In the genomic region with DNA sequence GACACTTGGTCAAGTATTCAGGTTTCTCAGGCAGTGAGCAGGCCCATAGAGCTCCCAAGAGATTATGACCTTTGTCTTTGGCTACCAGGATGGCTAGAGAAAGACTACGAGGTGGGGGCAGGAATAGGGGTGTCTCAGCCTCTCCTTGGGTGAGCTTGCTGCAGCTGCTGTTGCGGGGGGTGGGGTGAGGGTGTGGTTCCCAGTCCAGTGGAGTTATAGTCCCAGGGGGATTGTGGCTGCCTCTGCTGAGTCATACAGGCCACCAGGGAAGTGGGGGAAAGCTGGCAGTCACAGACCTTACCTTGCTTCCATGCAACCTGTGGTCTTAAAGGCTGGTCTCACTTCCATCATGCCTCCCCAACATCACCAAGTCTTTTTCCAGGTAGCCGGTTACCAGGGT, we compare ENCODE assay signal across 11 cellular contexts. TPM values are rescaled to one million over a fixed set of nuclear protein-coding genes. Genes with fewer than 3 reads are reported as not detected.
A peak's percentile ranks its signal among the peaks of the same experiment; 100 is the strongest.
DNase-seq lines count a peak whose midpoint lies in the region; ATAC-seq, FAIRE-seq and TF ChIP-seq lines count a peak whose summit lies in the region.
"Had no signal": no experiment of that assay in that cellular context is flagged by ENCODE, and none has a peak within 500 bp of the region (broad histone marks: within the 10 kb centered on the region; RNA-seq: fewer than 3 reads in every experiment).

No MANE protein-coding gene starts in this region.

- H3K36me3 ChIP-seq in RWPE2 (ENCODE audit: low read depth) (peaks cover 6% of the 10 kb centered on the region; the same call in 1 of the 2 replicates), mesendoderm (ENCODE audit: control insufficient read depth, insufficient read depth, low read length) (no peaks in the 10 kb centered on the region)

- ATAC-seq in A549 (no peak), GM18909 (IDR thresholded peaks at IDR 0.05; ENCODE audit: poor library complexity, unreplicated experiment) (peak; percentile 75), HG02981 (IDR thresholded peaks at IDR 0.05; ENCODE audit: unreplicated experiment) (peak; percentile 75), RWPE2 (ENCODE audit: low read depth) (no peak)

- no peak overlapping the region for H3K4me3 ChIP-seq in A549
- H3K4me3 ChIP-seq in RWPE2 (ENCODE audit: severe bottlenecking), result no peak overlapping the region
- no peak overlapping the region for H3K4me3 ChIP-seq in mesendoderm (ENCODE audit: low read length)

- no peak overlapping the region for H2BK5ac ChIP-seq in mesendoderm (ENCODE audit: low read length)

- H3K56ac ChIP-seq in mesendoderm (ENCODE audit: low read length), result no peak overlapping the region

- no peak overlapping the region for H4K8ac ChIP-seq in mesendoderm (ENCODE audit: low read depth, low read length)

- H3K9me3 ChIP-seq in A549 (peaks cover 3% of the 10 kb centered on the region; the same call in 1 of the 3 replicates), RWPE2 (ENCODE audit: severe bottlenecking) (peaks cover 5% of the 10 kb centered on the region)

- DNase-seq in A549 (ENCODE audit: low read depth in 1 of 2, low spot score in 1 of 2), result peak in 1 of 2 experiments; percentile 28
- peak; percentile 32 for DNase-seq in RWPE2 (ENCODE audit: low spot score)
- DNase-seq in amygdala (lab: John Stamatoyannopoulos, UW), result no peak
- DNase-seq in activated CD4-positive, CD25-positive, alpha-beta regulatory T cell (lab: John Stamatoyannopoulos, UW), result no peak
- DNase-seq in mesendoderm, result no peak
- no peak for DNase-seq in GM19240 (ENCODE audit: insufficient read length, low spot score)
- DNase-seq: activated T-cell treated with anti-CD3 and anti-CD28 coated beads, Interleukin-2, amount 50 U/mL, for 48 hours; CD4-positive, CD25-positive, alpha-beta regulatory T cell; stimulated activated CD4-positive, alpha-beta T cell treated with anti-CD3 and anti-CD28 coated beads, Interleukin-2, amount 100 ng/mL, for 48 hours had no signal

- H3K23ac ChIP-seq in mesendoderm (ENCODE audit: low read length), result no peak overlapping the region

- no peak overlapping the region for H4K5ac ChIP-seq in mesendoderm (ENCODE audit: low read length)

- POLR2A ChIA-PET in A549 (lab: Yijun Ruan, JAX), result interaction anchor here (1.1 kb wide), 1 partner anchor 32 kb away, joined by 4 read pairs; the partner anchor contains the start of gene ATP2C1

- H3K79me1 ChIP-seq in mesendoderm (ENCODE audit: low read length), result peaks cover 18% of the 10 kb centered on the region

- H3K4ac ChIP-seq in mesendoderm (ENCODE audit: low read depth, low read length), result no peak overlapping the region

- TF ChIP-seq RAD21 in A549 (conservative IDR thresholded peaks at IDR 0.05 in 1 of 2, IDR thresholded peaks at IDR 0.05 in 1 of 2), result no peak

- H2BK120ac ChIP-seq in mesendoderm (ENCODE audit: low read depth, low read length), result no peak overlapping the region

- H2AK5ac ChIP-seq in mesendoderm (ENCODE audit: low read length), result no peak overlapping the region

- CTCF ChIA-PET in A549 (lab: Yijun Ruan, JAX), result no interaction called here

- no peak for TF ChIP-seq POLR2A in A549 (IDR thresholded peaks at IDR 0.05; ENCODE audit: low read length)

- no peak for FAIRE-seq in A549 (lab: Jason Lieb, UNC)

- no peak overlapping the region for H3K9ac ChIP-seq in mesendoderm (ENCODE audit: low read length)

- 53% methylated on average over 2 of the region's 3 CpGs for WGBS in A549 (ENCODE audit: missing lambda C conversion rate)
- no CpG with 5 or more reads among the region's 3 CpGs for WGBS in mesendoderm (ENCODE audit: extremely low coverage, insufficient coverage, low lambda C conversion rate)

- no peak overlapping the region for H3K18ac ChIP-seq in mesendoderm (ENCODE audit: low read length)

- H3K4me1 ChIP-seq in A549 (peaks cover 21% of the 10 kb centered on the region), RWPE2 (ENCODE audit: insufficient read depth, poor library complexity, severe bottlenecking) (no peaks in the 10 kb centered on the region), mesendoderm (ENCODE audit: control insufficient read depth, low read depth, low read length) (no peaks in the 10 kb centered on the region)

- TF ChIP-seq CTCF in A549 (IDR thresholded peaks at IDR 0.05) (no peak), RWPE2 (IDR thresholded peaks at IDR 0.05; ENCODE audit: poor library complexity, severe bottlenecking) (no peak)

- no peak for TF ChIP-seq EP300 in A549 (IDR thresholded peaks at IDR 0.05)

- peak overlapping the region; percentile 49 for H3K4me2 ChIP-seq in A549
- H3K4me2 ChIP-seq in mesendoderm (ENCODE audit: low read length), result no peak overlapping the region

- peak overlapping the region; percentile 59 to 64; a peak in 4 of 6 replicates for H3K27ac ChIP-seq in A549
- no peak overlapping the region for H3K27ac ChIP-seq in RWPE2 (ENCODE audit: poor library complexity, severe bottlenecking)
- no peak overlapping the region for H3K27ac ChIP-seq in mesendoderm (ENCODE audit: low read depth, low read length)

- peaks cover 39% of the 10 kb centered on the region for H3K79me2 ChIP-seq in mesendoderm (ENCODE audit: control insufficient read depth, insufficient read depth, low read length)

- H3K27me3 ChIP-seq in RWPE2 (ENCODE audit: insufficient read depth, poor library complexity, severe bottlenecking) (no peaks in the 10 kb centered on the region), mesendoderm (ENCODE audit: insufficient read depth, low read length, poor library complexity) (no peaks in the 10 kb centered on the region)

- H2BK15ac ChIP-seq in mesendoderm (replicated peaks; ENCODE audit: low read depth), result no peak overlapping the region

TF ChIP-seq in A549, 52 proteins besides CTCF, POLR2A, EP300 and RAD21:
- TF ChIP-seq HMGXB4 (CRISPR knock-in tag; IDR thresholded peaks at IDR 0.05; ENCODE audit: borderline replicate concordance), result no peak
- TF ChIP-seq ZNF302 (CRISPR knock-in tag; IDR thresholded peaks at IDR 0.05), result no peak
- TF ChIP-seq ZFP36 (IDR thresholded peaks at IDR 0.05; ENCODE audit: borderline replicate concordance, partially characterized antibody), result no peak
- no peak for TF ChIP-seq FOXS1 (CRISPR knock-in tag; IDR thresholded peaks at IDR 0.05)
- TF ChIP-seq, protein P1, sequence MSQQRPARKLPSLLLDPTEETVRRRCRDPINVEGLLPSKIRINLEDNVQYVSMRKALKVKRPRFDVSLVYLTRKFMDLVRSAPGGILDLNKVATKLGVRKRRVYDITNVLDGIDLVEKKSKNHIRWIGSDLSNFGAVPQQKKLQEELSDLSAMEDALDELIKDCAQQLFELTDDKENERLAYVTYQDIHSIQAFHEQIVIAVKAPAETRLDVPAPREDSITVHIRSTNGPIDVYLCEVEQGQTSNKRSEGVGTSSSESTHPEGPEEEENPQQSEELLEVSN (IDR thresholded peaks at IDR 0.05; ENCODE audit: borderline replicate concordance, low read depth), result no peak
- TF ChIP-seq RNF2 (IDR thresholded peaks at IDR 0.05; ENCODE audit: borderline replicate concordance, low read depth), result no peak
- TF ChIP-seq FOSB (CRISPR knock-in tag; IDR thresholded peaks at IDR 0.05), result no peak
- TF ChIP-seq RCOR1 (IDR thresholded peaks at IDR 0.05; ENCODE audit: low read depth, low read length), result no peak
- no peak for TF ChIP-seq EHF (CRISPR knock-in tag; IDR thresholded peaks at IDR 0.05)
- TF ChIP-seq HES2 (IDR thresholded peaks at IDR 0.05), result no peak
- no peak for TF ChIP-seq KDM1A (IDR thresholded peaks at IDR 0.05; ENCODE audit: low read depth)
- no peak for TF ChIP-seq NR3C1 (IDR thresholded peaks at IDR 0.05)
- TF ChIP-seq, protein P2, sequence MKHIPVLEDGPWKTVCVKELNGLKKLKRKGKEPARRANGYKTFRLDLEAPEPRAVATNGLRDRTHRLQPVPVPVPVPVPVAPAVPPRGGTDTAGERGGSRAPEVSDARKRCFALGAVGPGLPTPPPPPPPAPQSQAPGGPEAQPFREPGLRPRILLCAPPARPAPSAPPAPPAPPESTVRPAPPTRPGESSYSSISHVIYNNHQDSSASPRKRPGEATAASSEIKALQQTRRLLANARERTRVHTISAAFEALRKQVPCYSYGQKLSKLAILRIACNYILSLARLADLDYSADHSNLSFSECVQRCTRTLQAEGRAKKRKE (CRISPR knock-in tag; IDR thresholded peaks at IDR 0.05; ENCODE audit: low read depth), result no peak
- no peak for TF ChIP-seq PHF8 (IDR thresholded peaks at IDR 0.05; ENCODE audit: borderline replicate concordance, low read depth)
- no peak for TF ChIP-seq HOXB5 (CRISPR knock-in tag; IDR thresholded peaks at IDR 0.05)
- no peak for TF ChIP-seq CHD2 (IDR thresholded peaks at IDR 0.05; ENCODE audit: low read length, partially characterized antibody)
- no peak for TF ChIP-seq HEYL (CRISPR knock-in tag; IDR thresholded peaks at IDR 0.05)

RNA-seq across cellular contexts. Expression of gene ATP2C1, which starts 31.7 kb away (rescaled TPM):
- polyA plus RNA-seq in A549 (2011; rRNA removed), result 69.4 and 74.3 TPM in 2 replicates
- polyA plus RNA-seq in A549 (2012; cell fraction: cytosol; rRNA removed), result 13.6 and 16.0 TPM in 2 replicates
- polyA plus RNA-seq in A549 (2012; cell fraction: nucleus; rRNA removed), result 10.1 and 17.9 TPM in 2 replicates
- 48.1 to 48.8 TPM (median 48.3 TPM) in 3 replicates for polyA plus RNA-seq in A549 (2017; fragmentation: RNase III; extraction: RNeasy Plus Mini Kit Qiagen cat#74134 plus additional on column Dnase treatment)
- 35.1 and 41.9 TPM in 2 replicates for polyA minus RNA-seq in A549 (2011; rRNA and poly(A)+ RNA removed)
- 38.4 TPM for polyA plus RNA-seq in mesendoderm (2013, experiment 1 of 2)
- polyA plus RNA-seq in mesendoderm (2013, experiment 2 of 2), result 38.1 TPM

Comparison
In these comparisons a context has a peak if more than half of its experiments do, and no peak if none do; other contexts are left out.
1. ATAC-seq: peak in GM18909 (single experiment) and HG02981 (single experiment); none in A549 (0 of 2) and RWPE2 (single experiment).
2. H3K27ac ChIP-seq: peak in A549 (2 of 2); none in RWPE2 (single experiment) and mesendoderm (single experiment).